In the genomic region with DNA sequence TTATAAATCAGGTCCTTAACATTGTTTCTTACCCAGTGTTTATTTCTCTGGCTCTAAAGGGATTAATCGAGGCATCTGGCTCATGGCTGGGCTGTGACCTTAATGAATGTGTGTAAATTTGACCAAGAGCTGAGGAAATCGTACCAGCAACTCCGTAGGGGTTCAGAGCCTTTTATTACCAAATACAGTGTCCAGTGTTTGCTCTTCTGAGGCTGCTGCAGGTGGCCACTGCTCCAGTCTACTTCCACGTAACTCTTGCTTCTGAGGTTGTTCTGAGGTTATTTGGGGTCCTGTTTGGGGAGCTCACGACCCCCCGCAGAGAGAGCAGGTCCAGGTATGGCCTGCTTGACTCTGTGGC, we compare ENCODE assay signal across 30 cellular contexts. TPM values are rescaled to one million over a fixed set of nuclear protein-coding genes. Genes with fewer than 3 reads are reported as not detected.
DNase-seq lines count a peak whose midpoint lies in the region; TF ChIP-seq lines count a peak whose summit lies in the region.
"Had no signal": no experiment of that assay in that cellular context is flagged by ENCODE, and none has a peak within 500 bp of the region (broad histone marks: within the 10 kb centered on the region; RNA-seq: fewer than 3 reads in every experiment).

No MANE protein-coding gene starts in this region.

- no peak overlapping the region for H4K8ac ChIP-seq in mesenchymal stem cell (ENCODE audit: low read length)

- CTCF ChIA-PET in activated naive CD4-positive, alpha-beta T cell treated with anti-CD3 and anti-CD28 coated beads for 36 hours (lab: Charles Lee) = no interaction called here

- H3K79me1 ChIP-seq in mesenchymal stem cell (replicated peaks; ENCODE audit: low read length, poor library complexity, severe bottlenecking) = no peaks in the 10 kb centered on the region

- H3K9ac ChIP-seq in mesenchymal stem cell (ENCODE audit: low read length) = no peak overlapping the region
- no peak overlapping the region for H3K9ac ChIP-seq in endodermal cell (ENCODE audit: extremely low read depth, low read length, poor library complexity, severe bottlenecking)
- H3K9ac ChIP-seq: SK-N-SH had no signal

- no peak overlapping the region for H3K18ac ChIP-seq in mesenchymal stem cell (ENCODE audit: low read depth in 1 of 2, low read length in 2 of 2)

- no peak for TF ChIP-seq CTCF in brain (conservative IDR thresholded peaks at IDR 0.05)
- TF ChIP-seq CTCF in uterus (IDR thresholded peaks at IDR 0.05) = no peak
- no peak for TF ChIP-seq CTCF in endodermal cell (conservative IDR thresholded peaks at IDR 0.05)
- no peak for TF ChIP-seq CTCF in dorsolateral prefrontal cortex (IDR thresholded peaks at IDR 0.05 in 54 of 56, conservative IDR thresholded peaks at IDR 0.05 in 2 of 56; ENCODE audit: low read depth in 1 of 56, partially characterized antibody in 56 of 56)

- DNase-seq in activated naive CD4-positive, alpha-beta T cell treated with anti-CD3 and anti-CD28 coated beads for 36 hours = no peak
- DNase-seq in mesenchymal stem cell (peak; percentile 50), uterus (peak in 1 of 2 donors; percentile 8), endodermal cell (no peak), NCI-H1048 (lab: John Stamatoyannopoulos, UW) (no peak), dorsolateral prefrontal cortex (no peak)
- DNase-seq: activated CD4-positive, alpha-beta T cell treated with anti-CD3 and anti-CD28 coated beads for 48 hours; activated naive CD8-positive, alpha-beta T cell treated with anti-CD3 and anti-CD28 coated beads for 36 hours; BE2C; foreskin fibroblast; GF-D8; KBM-7; left lung; MG63; midbrain; NCI-H1694 treated with DMSO at 0.1 percent for 48 hours; NCI-H2171 treated with DMSO at 0.1 percent for 48 hours; NCI-H524; pancreas; stimulated activated CD4-positive, alpha-beta T cell treated with anti-CD3 and anti-CD28 coated beads, Interleukin-15, amount 100 ng/mL, for 24 hours; T-helper 2 cell; upper lobe of left lung had no signal

- no peak overlapping the region for H3K4ac ChIP-seq in mesenchymal stem cell (ENCODE audit: low read depth in 1 of 2, low read length in 2 of 2)

- no peaks in the 10 kb centered on the region for H3K9me3 Mint-ChIP-seq in activated naive CD4-positive, alpha-beta T cell treated with anti-CD3 and anti-CD28 coated beads, Interleukin-2, amount 50 U/mL, for 24 hours
- H3K9me3 Mint-ChIP-seq in activated naive CD4-positive, alpha-beta T cell treated with anti-CD3 and anti-CD28 coated beads for 36 hours = no peaks in the 10 kb centered on the region
- H3K9me3 Mint-ChIP-seq in brain (peaks cover 0 to 3% (median 0%) of the 10 kb centered on the region in 5 experiments), endodermal cell (no peaks in the 10 kb centered on the region)
- H3K9me3 Mint-ChIP-seq: activated naive CD8-positive, alpha-beta T cell treated with anti-CD3 and anti-CD28 coated beads for 36 hours; activated T-helper 2 cell treated with anti-CD3 and anti-CD28 coated beads, Interferon-gamma antibody, Interleukin-2, Interleukin-4, amounts not matched to agents 10 μg/mL and 5 μg/mL and 100 μg/mL, durations not matched to agents 14 hours and 24 hours and 36 hours; central memory CD8-positive, alpha-beta T cell; natural killer cell treated with Interleukin-12 subunit alpha and Interleukin-12 subunit beta and Interleukin-15 and Interleukin-18, amount 100 ng/mL, for 72 hours had no signal

- H3K9me3 ChIP-seq in mesenchymal stem cell (ENCODE audit: control insufficient read depth, low read length) = no peaks in the 10 kb centered on the region
- no peaks in the 10 kb centered on the region for H3K9me3 ChIP-seq in uterus
- H3K9me3 ChIP-seq in endodermal cell (ENCODE audit: control insufficient read depth, low read length) = no peaks in the 10 kb centered on the region
- H3K9me3 ChIP-seq: ascending aorta, BE2C, left lung, MG63, pancreas, SK-N-SH, upper lobe of left lung had no signal

- no peak overlapping the region for H3K23ac ChIP-seq in mesenchymal stem cell (ENCODE audit: low read length in 2 of 2)

- 58% methylated on average over 6 of the region's 6 CpGs for WGBS in mesenchymal stem cell
- WGBS in endodermal cell (ENCODE audit: insufficient coverage in 1 of 2, insufficient read length in 1 of 2), 2 experiments = 83 to 90% methylated on average over 5 to 6 of the region's 6 CpGs

- peaks cover 6% of the 10 kb centered on the region for H3K4me1 ChIP-seq in mesenchymal stem cell (ENCODE audit: control insufficient read depth, insufficient read depth, low read depth, low read length)
- peaks cover 0 to 10% of the 10 kb centered on the region in 2 donors for H3K4me1 ChIP-seq in uterus
- H3K4me1 ChIP-seq in endodermal cell (ENCODE audit: control insufficient read depth, insufficient read depth, low read length) = peaks cover 4% of the 10 kb centered on the region
- H3K4me1 ChIP-seq: BE2C, pancreas had no signal

- H2BK5ac ChIP-seq in mesenchymal stem cell (ENCODE audit: low read depth, low read length, poor library complexity, severe bottlenecking) = no peak overlapping the region

- no peak overlapping the region for H2BK12ac ChIP-seq in mesenchymal stem cell (ENCODE audit: low read length in 2 of 2)

- H3K27me3 Mint-ChIP-seq in activated naive CD4-positive, alpha-beta T cell treated with anti-CD3 and anti-CD28 coated beads, Interleukin-2, amount 50 U/mL, for 24 hours = no peaks in the 10 kb centered on the region
- no peaks in the 10 kb centered on the region for H3K27me3 Mint-ChIP-seq in activated naive CD4-positive, alpha-beta T cell treated with anti-CD3 and anti-CD28 coated beads for 36 hours (ENCODE audit: low read depth)
- H3K27me3 Mint-ChIP-seq in brain = peaks cover 6% of the 10 kb centered on the region
- no peaks in the 10 kb centered on the region for H3K27me3 Mint-ChIP-seq in endodermal cell (ENCODE audit: insufficient read depth)
- H3K27me3 Mint-ChIP-seq: activated naive CD8-positive, alpha-beta T cell treated with anti-CD3 and anti-CD28 coated beads for 36 hours; central memory CD8-positive, alpha-beta T cell; natural killer cell treated with Interleukin-12 subunit alpha and Interleukin-12 subunit beta and Interleukin-15 and Interleukin-18, amount 100 ng/mL, for 72 hours had no signal

- H4K91ac ChIP-seq in mesenchymal stem cell (ENCODE audit: low read length) = no peak overlapping the region

- no peak for TF ChIP-seq POLR2A in uterus (IDR thresholded peaks at IDR 0.05)

- no peak overlapping the region for H3K4me2 ChIP-seq in mesenchymal stem cell (ENCODE audit: low read length, poor library complexity, severe bottlenecking)
- H3K4me2 ChIP-seq: SK-N-SH had no signal

- no peak overlapping the region for H2AFZ ChIP-seq in mesenchymal stem cell (ENCODE audit: low read depth, low read length)

- peaks cover 0 to 53% of the 10 kb centered on the region in 2 experiments for H3K27me3 ChIP-seq in mesenchymal stem cell (ENCODE audit: control insufficient read depth in 1 of 2, insufficient read depth in 1 of 2, low read length in 2 of 2)
- H3K27me3 ChIP-seq in uterus = no peaks in the 10 kb centered on the region
- no peaks in the 10 kb centered on the region for H3K27me3 ChIP-seq in endodermal cell (ENCODE audit: control insufficient read depth, insufficient read depth, low read length, poor library complexity, severe bottlenecking)
- no peaks in the 10 kb centered on the region for H3K27me3 ChIP-seq in dorsolateral prefrontal cortex
- H3K27me3 ChIP-seq: ascending aorta, BE2C, left lung, MG63, pancreas, upper lobe of left lung had no signal

- peaks cover 4% of the 10 kb centered on the region for H3K36me3 Mint-ChIP-seq in activated naive CD4-positive, alpha-beta T cell treated with anti-CD3 and anti-CD28 coated beads, Interleukin-2, amount 50 U/mL, for 24 hours
- H3K36me3 Mint-ChIP-seq in activated naive CD4-positive, alpha-beta T cell treated with anti-CD3 and anti-CD28 coated beads for 36 hours (ENCODE audit: low read depth) = no peaks in the 10 kb centered on the region
- no peaks in the 10 kb centered on the region for H3K36me3 Mint-ChIP-seq in brain
- H3K36me3 Mint-ChIP-seq in endodermal cell (ENCODE audit: low read depth) = no peaks in the 10 kb centered on the region
- H3K36me3 Mint-ChIP-seq: natural killer cell treated with Interleukin-12 subunit alpha and Interleukin-12 subunit beta and Interleukin-15 and Interleukin-18, amount 100 ng/mL, for 72 hours had no signal

- H3K27ac ChIP-seq in mesenchymal stem cell (ENCODE audit: low read length, poor library complexity, severe bottlenecking) = no peak overlapping the region
- H3K27ac ChIP-seq in uterus = peak overlapping the region; percentile 20 to 38
- no peak overlapping the region for H3K27ac ChIP-seq in endodermal cell (ENCODE audit: low read depth, low read length)
- H3K27ac ChIP-seq in dorsolateral prefrontal cortex = no peak overlapping the region
- H3K27ac ChIP-seq: ascending aorta, left lung, pancreas, upper lobe of left lung had no signal

- peaks cover 82% of the 10 kb centered on the region for H3K4me1 Mint-ChIP-seq in activated naive CD4-positive, alpha-beta T cell treated with anti-CD3 and anti-CD28 coated beads, Interleukin-2, amount 50 U/mL, for 24 hours
- H3K4me1 Mint-ChIP-seq in activated naive CD4-positive, alpha-beta T cell treated with anti-CD3 and anti-CD28 coated beads for 36 hours (ENCODE audit: low read depth) = peaks cover 54% of the 10 kb centered on the region
- H3K4me1 Mint-ChIP-seq in brain (peaks cover 44% of the 10 kb centered on the region), endodermal cell (peaks cover 16% of the 10 kb centered on the region)

- intact Hi-C loops in activated naive CD4-positive, alpha-beta T cell treated with anti-CD3 and anti-CD28 coated beads for 36 hours (cut with micrococcal nuclease) = no loop called here
- intact Hi-C loops in uterus (cut with DNase I; ENCODE audit: low total_unique reads) (no loop called here), dorsolateral prefrontal cortex (cut with DNase I) (no loop called here)

- H3K36me3 ChIP-seq in mesenchymal stem cell (ENCODE audit: control insufficient read depth in 1 of 2, insufficient read depth in 2 of 2, low read depth in 1 of 2, low read length in 2 of 2) (peaks cover 0 to 21% of the 10 kb centered on the region in 2 experiments), uterus (no peaks in the 10 kb centered on the region), endodermal cell (ENCODE audit: control insufficient read depth, insufficient read depth, low read length) (no peaks in the 10 kb centered on the region)
- H3K36me3 ChIP-seq: ascending aorta, BE2C, left lung, MG63, pancreas had no signal

- H2BK120ac ChIP-seq in mesenchymal stem cell (ENCODE audit: low read depth, low read length) = no peak overlapping the region

- H3K14ac ChIP-seq in mesenchymal stem cell (ENCODE audit: low read length in 2 of 2) = no peak overlapping the region

- H3K4me3 ChIP-seq in mesenchymal stem cell (ENCODE audit: insufficient read depth in 1 of 2, low read depth in 1 of 2, low read length in 2 of 2) (no peak overlapping the region), uterus (no peak overlapping the region), endodermal cell (ENCODE audit: low read length) (no peak overlapping the region), dorsolateral prefrontal cortex (no peak overlapping the region)
- H3K4me3 ChIP-seq: ascending aorta, left lung, MG63, pancreas, upper lobe of left lung had no signal

- H3K27ac Mint-ChIP-seq in activated naive CD4-positive, alpha-beta T cell treated with anti-CD3 and anti-CD28 coated beads, Interleukin-2, amount 50 U/mL, for 24 hours = peak overlapping the region; percentile 47
- no peak overlapping the region for H3K27ac Mint-ChIP-seq in activated naive CD4-positive, alpha-beta T cell treated with anti-CD3 and anti-CD28 coated beads for 36 hours
- H3K27ac Mint-ChIP-seq in brain = peak overlapping the region; percentile 9 to 86 (median 52)
- H3K27ac Mint-ChIP-seq in endodermal cell = no peak overlapping the region
- H3K27ac Mint-ChIP-seq: activated naive CD8-positive, alpha-beta T cell treated with anti-CD3 and anti-CD28 coated beads for 36 hours; activated T-helper 2 cell treated with anti-CD3 and anti-CD28 coated beads, Interferon-gamma antibody, Interleukin-2, Interleukin-4, amounts not matched to agents 10 μg/mL and 5 μg/mL and 100 μg/mL, durations not matched to agents 14 hours and 24 hours and 36 hours; natural killer cell treated with Interleukin-12 subunit alpha and Interleukin-12 subunit beta and Interleukin-15 and Interleukin-18, amount 100 ng/mL, for 72 hours had no signal

- no peak overlapping the region for H2BK15ac ChIP-seq in mesenchymal stem cell (ENCODE audit: low read depth, poor library complexity, severe bottlenecking)

- H3K4me3 Mint-ChIP-seq in activated naive CD4-positive, alpha-beta T cell treated with anti-CD3 and anti-CD28 coated beads, Interleukin-2, amount 50 U/mL, for 24 hours = peak overlapping the region; percentile 45
- H3K4me3 Mint-ChIP-seq in activated naive CD4-positive, alpha-beta T cell treated with anti-CD3 and anti-CD28 coated beads for 36 hours = no peak overlapping the region
- H3K4me3 Mint-ChIP-seq in brain (no peak overlapping the region), endodermal cell (no peak overlapping the region)
- H3K4me3 Mint-ChIP-seq: activated naive CD8-positive, alpha-beta T cell treated with anti-CD3 and anti-CD28 coated beads for 36 hours; central memory CD8-positive, alpha-beta T cell; natural killer cell treated with Interleukin-12 subunit alpha and Interleukin-12 subunit beta and Interleukin-15 and Interleukin-18, amount 100 ng/mL, for 72 hours had no signal

- H2AK5ac ChIP-seq in mesenchymal stem cell (ENCODE audit: low read length, severe bottlenecking) = no peak overlapping the region

RNA-seq across cellular contexts. Expression of gene MAN1C1, which starts 33.6 kb away (rescaled TPM):
- 1 to 10 TPM; 4.9 to 6.3 TPM for total RNA-seq in activated naive CD4-positive, alpha-beta T cell treated with anti-CD3 and anti-CD28 coated beads for 36 hours
- 56.4 TPM for polyA plus RNA-seq in brain (ENCODE audit: insufficient read depth, low read depth, low replicate concordance)
- polyA plus RNA-seq in mesenchymal stem cell (2013, experiment 1 of 2) = 11.2 TPM
- 11.4 TPM for polyA plus RNA-seq in mesenchymal stem cell (2013, experiment 2 of 2)
- total RNA-seq in uterus (10 to 100 TPM in 1 of 4 donors, 1 to 10 TPM in 3; 5.0 to 31.1 (median 7.9) TPM), endodermal cell (1 to 10 TPM; 2.2 to 4.3 TPM), dorsolateral prefrontal cortex (10 to 100 TPM; 32.3 to 86.5 (median 58.9) TPM)
- 8.0 TPM for polyA plus RNA-seq in endodermal cell (2013, experiment 1 of 2)
- polyA plus RNA-seq in endodermal cell (2013, experiment 2 of 2) = 6.9 TPM
- total RNA-seq: HT1080 had no signal

Comparison
In these comparisons a context has a peak if more than half of its experiments do, and no peak if none do; other contexts are left out.
1. H3K27ac Mint-ChIP-seq: peak in activated naive CD4-positive, alpha-beta T cell treated with anti-CD3 and anti-CD28 coated beads, Interleukin-2, amount 50 U/mL, for 24 hours (single experiment) and brain (5 of 5); none in activated naive CD4-positive, alpha-beta T cell treated with anti-CD3 and anti-CD28 coated beads for 36 hours (single experiment) and endodermal cell (single experiment).
2. H3K27ac ChIP-seq: peak in uterus (2 of 2); none in mesenchymal stem cell (single experiment), endodermal cell (single experiment) and dorsolateral prefrontal cortex (0 of 59).